In the genomic region with DNA sequence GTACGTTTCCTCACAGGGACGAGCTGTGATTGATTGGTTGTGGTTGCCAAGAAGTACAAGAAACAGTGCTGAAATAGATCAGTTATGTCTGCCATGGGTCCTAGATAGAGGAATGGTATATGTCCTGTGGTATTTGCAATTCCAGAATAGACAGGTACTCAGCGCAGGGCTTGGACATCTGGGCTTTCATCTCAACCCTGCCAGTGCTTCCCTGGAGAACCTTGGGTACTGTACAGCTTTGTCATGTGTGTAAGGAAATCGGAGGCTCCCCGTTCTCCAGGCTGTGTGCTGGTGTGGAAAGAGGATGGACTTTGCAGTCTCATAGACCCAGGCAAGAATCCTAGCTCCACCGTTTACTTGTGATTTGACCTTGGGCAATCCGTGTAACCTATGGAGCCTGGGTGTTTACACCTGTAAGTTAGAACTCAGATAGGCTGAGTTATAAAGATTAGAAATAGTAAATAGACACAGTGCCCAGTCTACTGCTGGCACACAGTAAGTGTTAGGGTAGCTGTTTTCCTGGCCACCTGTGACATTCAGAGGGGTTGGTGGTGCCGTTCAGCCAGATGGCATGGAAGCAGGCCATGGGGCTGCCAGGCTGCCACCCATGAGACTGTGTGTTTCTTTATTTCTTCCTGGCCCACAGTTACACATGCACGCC, we compare ENCODE assay signal across 20 cellular contexts. TPM values are rescaled to one million over a fixed set of nuclear protein-coding genes. Genes with fewer than 3 reads are reported as not detected.
DNase-seq lines count a peak whose midpoint lies in the region; ATAC-seq, FAIRE-seq and TF ChIP-seq lines count a peak whose summit lies in the region.
"Had no signal": no experiment of that assay in that cellular context is flagged by ENCODE, and none has a peak within 500 bp of the region (broad histone marks: within the 10 kb centered on the region; RNA-seq: fewer than 3 reads in every experiment).

No MANE protein-coding gene starts in this region.

- no peak overlapping the region for H3K4me3 ChIP-seq in BLaER1 treated with 17β-estradiol and CSF1 and Interleukin-3, amounts not matched to agents 10 nM and 100 nM
- H3K4me3 ChIP-seq in SK-N-SH (ENCODE audit: low read depth in 2 of 2, low read length in 1 of 2): no peak overlapping the region
- no peak overlapping the region for H3K4me3 ChIP-seq in duodenal mucosa (ENCODE audit: low read depth in 1 of 2, low read length in 2 of 2)
- H3K4me3 ChIP-seq in pancreas: no peak overlapping the region
- H3K4me3 ChIP-seq: A549 had no signal

- TF ChIP-seq CTCF in SK-N-SH (IDR thresholded peaks at IDR 0.05): no peak
- no peak for TF ChIP-seq CTCF in pancreas (IDR thresholded peaks at IDR 0.05)

- no peaks in the 10 kb centered on the region for H3K9me3 ChIP-seq in BLaER1 treated with 17β-estradiol and CSF1 and Interleukin-3, amounts not matched to agents 10 nM and 100 nM (replicated peaks in 1 of 11)
- H3K9me3 ChIP-seq in SK-N-SH (no peaks in the 10 kb centered on the region), duodenal mucosa (ENCODE audit: control insufficient read depth in 1 of 2, low read length in 2 of 2) (no peaks in the 10 kb centered on the region), pancreas (no peaks in the 10 kb centered on the region)
- H3K9me3 ChIP-seq: A549 had no signal

- H3K9ac ChIP-seq in BLaER1 treated with 17β-estradiol and CSF1 and Interleukin-3, amounts not matched to agents 10 nM and 100 nM: no peak overlapping the region
- H3K9ac ChIP-seq in SK-N-SH (no peak overlapping the region), duodenal mucosa (ENCODE audit: low read depth in 1 of 2, low read length in 2 of 2) (no peak overlapping the region)

- intact Hi-C loops in pancreas (cut with DNase I): no loop called here

- H3K4me2 ChIP-seq in BLaER1 treated with 17β-estradiol and CSF1 and Interleukin-3, amounts not matched to agents 10 nM and 100 nM: peak overlapping the region in 6 of 11 experiments; percentile 17 to 84 (median 38); a peak in 10 of 22 replicates
- no peak overlapping the region for H3K4me2 ChIP-seq in SK-N-SH
- H3K4me2 ChIP-seq: A549 had no signal

- peak; percentile 44 to 77 (median 63) for ATAC-seq in pancreas
- no peak for ATAC-seq in HG03196 (IDR thresholded peaks at IDR 0.05; ENCODE audit: unreplicated experiment)
- no peak for ATAC-seq in GM18909 (IDR thresholded peaks at IDR 0.05; ENCODE audit: poor library complexity, unreplicated experiment)
- ATAC-seq: A549; CD8-positive, alpha-beta T cell had no signal

- WGBS in SK-N-SH (ENCODE audit: low lambda C conversion rate): 85% methylated on average over 9 of the region's 9 CpGs
- WGBS in pancreas, 2 donors: 28 to 32% methylated on average over 9 of the region's 9 CpGs

- no peak overlapping the region for H2AFZ ChIP-seq in SK-N-SH (ENCODE audit: low read depth)

- CTCF ChIA-PET in SK-N-SH (lab: Yijun Ruan, JAX): interaction anchor here (1.0 kb wide), 1 partner anchor 60 kb away, joined by 4 read pairs; no protein-coding TSS in a partner anchor

- H3F3A ChIP-seq in SK-N-SH (replicated peaks; ENCODE audit: insufficient read depth): no peaks in the 10 kb centered on the region

- no peaks in the 10 kb centered on the region for H3K9me2 ChIP-seq in SK-N-SH

- DNase-seq in SK-N-SH (no peak), pancreas (no peak), activated gamma-delta T cell treated with Interleukin-2 at 50 U/mL for 16 hours (no peak)
- DNase-seq in stimulated activated naive CD4-positive, alpha-beta T cell (lab: John Stamatoyannopoulos, UW): no peak
- DNase-seq: Calu3; CD8-positive, alpha-beta T cell; KG1; NCI-H1930; NCI-H2171; NCI-H526 treated with DMSO at 0.1 percent for 48 hours; NK-92 treated with Interleukin-12 subunit alpha and Interleukin-12 subunit beta, amount 100 ng/mL, for 24 hours; Right ventricle myocardium superior had no signal

- TF ChIP-seq EP300 in SK-N-SH (IDR thresholded peaks at IDR 0.05; ENCODE audit: borderline replicate concordance in 1 of 2, low read depth in 1 of 2, low read length in 1 of 2): no peak

- TF ChIP-seq RAD21 in SK-N-SH (IDR thresholded peaks at IDR 0.05; ENCODE audit: low read length): no peak

- H4K20me1 ChIP-seq in BLaER1 treated with 17β-estradiol and CSF1 and Interleukin-3, amounts not matched to agents 10 nM and 100 nM: no peaks in the 10 kb centered on the region
- no peaks in the 10 kb centered on the region for H4K20me1 ChIP-seq in SK-N-SH (ENCODE audit: insufficient read depth)

- POLR2A ChIA-PET in SK-N-SH (lab: Yijun Ruan, JAX): no interaction called here

- H3K27me3 ChIP-seq in BLaER1 treated with 17β-estradiol and CSF1 and Interleukin-3, amounts not matched to agents 10 nM and 100 nM: no peaks in the 10 kb centered on the region
- H3K27me3 ChIP-seq in SK-N-SH (ENCODE audit: insufficient read depth) (no peaks in the 10 kb centered on the region), duodenal mucosa (ENCODE audit: control insufficient read depth in 1 of 2, insufficient read depth in 2 of 2, low read length in 2 of 2) (no peaks in the 10 kb centered on the region), pancreas (no peaks in the 10 kb centered on the region)

- FAIRE-seq in pancreas (lab: Jason Lieb, UNC): no peak
- FAIRE-seq: A549, GM12892, GM18507, RCC 7860 had no signal

- peaks cover 13 to 42% (median 32%) of the 10 kb centered on the region in 10 experiments for H3K4me1 ChIP-seq in BLaER1 treated with 17β-estradiol and CSF1 and Interleukin-3, amounts not matched to agents 10 nM and 100 nM
- H3K4me1 ChIP-seq in SK-N-SH (ENCODE audit: control insufficient read depth in 1 of 2, insufficient read depth in 2 of 2, low read depth in 1 of 2, low read length in 1 of 2): peaks cover 0 to 9% of the 10 kb centered on the region in 2 experiments; a peak in 1 of 4 replicates
- H3K4me1 ChIP-seq in duodenal mucosa (ENCODE audit: control insufficient read depth in 1 of 2, insufficient read depth in 2 of 2, low read length in 2 of 2): peaks cover 29 to 36% of the 10 kb centered on the region in 2 donors
- no peaks in the 10 kb centered on the region for H3K4me1 ChIP-seq in pancreas
- H3K4me1 ChIP-seq: A549 had no signal

- H3K27ac ChIP-seq in BLaER1 treated with 17β-estradiol and CSF1 and Interleukin-3, amounts not matched to agents 10 nM and 100 nM: no peak overlapping the region
- H3K27ac ChIP-seq in SK-N-SH (ENCODE audit: low read depth in 2 of 2, low read length in 1 of 2) (no peak overlapping the region), duodenal mucosa (ENCODE audit: low read depth, low read length) (peak overlapping the region; percentile 45), pancreas (no peak overlapping the region)
- H3K27ac ChIP-seq: A549 had no signal

- H3K79me2 ChIP-seq in SK-N-SH (ENCODE audit: insufficient read depth): no peaks in the 10 kb centered on the region

- no peaks in the 10 kb centered on the region for H3K36me3 ChIP-seq in BLaER1 treated with 17β-estradiol and CSF1 and Interleukin-3, amounts not matched to agents 10 nM and 100 nM
- H3K36me3 ChIP-seq in SK-N-SH (replicated peaks in 1 of 2; ENCODE audit: control insufficient read depth in 1 of 2, insufficient read depth in 2 of 2, low read length in 1 of 2): no peaks in the 10 kb centered on the region
- no peaks in the 10 kb centered on the region for H3K36me3 ChIP-seq in duodenal mucosa (ENCODE audit: control insufficient read depth in 1 of 2, insufficient read depth in 2 of 2, low read length in 2 of 2)
- H3K36me3 ChIP-seq in pancreas: no peaks in the 10 kb centered on the region

TF ChIP-seq in SK-N-SH, 30 proteins besides CTCF, POLR2A, EP300 and RAD21 (continues in another document):
- TF ChIP-seq FOXM1 (IDR thresholded peaks at IDR 0.05; ENCODE audit: low read depth) (no peak), MXI1 (IDR thresholded peaks at IDR 0.05; ENCODE audit: low read depth, low read length) (no peak), NRF1 (IDR thresholded peaks at IDR 0.05; ENCODE audit: low read depth, low read length) (no peak), SMC3 (IDR thresholded peaks at IDR 0.05; ENCODE audit: low read depth, low read length) (no peak), GABPA (IDR thresholded peaks at IDR 0.05; ENCODE audit: low read depth) (no peak), JUND (IDR thresholded peaks at IDR 0.05) (no peak), ELF1 (IDR thresholded peaks at IDR 0.05) (no peak), FOSL2 (IDR thresholded peaks at IDR 0.05; ENCODE audit: borderline replicate concordance, low read depth) (no peak), FOXJ3 (CRISPR knock-in tag; IDR thresholded peaks at IDR 0.05) (no peak), CHD2 (IDR thresholded peaks at IDR 0.05; ENCODE audit: low read length, partially characterized antibody) (no peak), MEF2A (IDR thresholded peaks at IDR 0.05; ENCODE audit: borderline replicate concordance, low read depth) (no peak)
- TF ChIP-seq, protein P1, sequence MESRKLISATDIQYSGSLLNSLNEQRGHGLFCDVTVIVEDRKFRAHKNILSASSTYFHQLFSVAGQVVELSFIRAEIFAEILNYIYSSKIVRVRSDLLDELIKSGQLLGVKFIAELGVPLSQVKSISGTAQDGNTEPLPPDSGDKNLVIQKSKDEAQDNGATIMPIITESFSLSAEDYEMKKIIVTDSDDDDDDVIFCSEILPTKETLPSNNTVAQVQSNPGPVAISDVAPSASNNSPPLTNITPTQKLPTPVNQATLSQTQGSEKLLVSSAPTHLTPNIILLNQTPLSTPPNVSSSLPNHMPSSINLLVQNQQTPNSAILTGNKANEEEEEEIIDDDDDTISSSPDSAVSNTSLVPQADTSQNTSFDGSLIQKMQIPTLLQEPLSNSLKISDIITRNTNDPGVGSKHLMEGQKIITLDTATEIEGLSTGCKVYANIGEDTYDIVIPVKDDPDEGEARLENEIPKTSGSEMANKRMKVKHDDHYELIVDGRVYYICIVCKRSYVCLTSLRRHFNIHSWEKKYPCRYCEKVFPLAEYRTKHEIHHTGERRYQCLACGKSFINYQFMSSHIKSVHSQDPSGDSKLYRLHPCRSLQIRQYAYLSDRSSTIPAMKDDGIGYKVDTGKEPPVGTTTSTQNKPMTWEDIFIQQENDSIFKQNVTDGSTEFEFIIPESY (IDR thresholded peaks at IDR 0.05; ENCODE audit: borderline replicate concordance, low read depth): no peak
- TF ChIP-seq, protein P2, sequence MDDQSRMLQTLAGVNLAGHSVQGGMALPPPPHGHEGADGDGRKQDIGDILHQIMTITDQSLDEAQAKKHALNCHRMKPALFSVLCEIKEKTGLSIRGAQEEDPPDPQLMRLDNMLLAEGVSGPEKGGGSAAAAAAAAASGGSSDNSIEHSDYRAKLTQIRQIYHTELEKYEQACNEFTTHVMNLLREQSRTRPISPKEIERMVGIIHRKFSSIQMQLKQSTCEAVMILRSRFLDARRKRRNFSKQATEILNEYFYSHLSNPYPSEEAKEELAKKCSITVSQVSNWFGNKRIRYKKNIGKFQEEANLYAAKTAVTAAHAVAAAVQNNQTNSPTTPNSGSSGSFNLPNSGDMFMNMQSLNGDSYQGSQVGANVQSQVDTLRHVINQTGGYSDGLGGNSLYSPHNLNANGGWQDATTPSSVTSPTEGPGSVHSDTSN (IDR thresholded peaks at IDR 0.05): peak; percentile 41; the same call in 1 of the 2 replicates

RNA-seq across cellular contexts. Expression of a gene that starts 53.1 kb away (rescaled TPM):
- 21.0 and 26.7 TPM in 2 replicates for polyA plus RNA-seq in SK-N-SH (2012; rRNA removed)
- 17.1 and 23.2 TPM in 2 replicates for polyA plus RNA-seq in SK-N-SH (2012; cell fraction: cytosol; rRNA removed)
- 37.4 and 37.6 TPM in 2 replicates for polyA plus RNA-seq in SK-N-SH (2012; cell fraction: nucleus; rRNA removed)
- 1 to 10 TPM in 1 of 6 donors, under 1 TPM in 5; 0.35 to 1.1 (median 0.84) TPM for total RNA-seq in pancreas
- polyA plus RNA-seq in pancreas: 10 to 100 TPM in 1 of 2 donors, 1 to 10 TPM in 1; 2.2 to 11.7 TPM
- total RNA-seq: CD8-positive, alpha-beta T cell had no signal

Comparison
In these comparisons a context has a peak if more than half of its experiments do, and no peak if none do; other contexts are left out.
1. ATAC-seq: peak in pancreas (4 of 4); none in HG03196 (single experiment) and GM18909 (single experiment).